18 cellular contexts compared by ENCODE assay signal in genomic region chr7:47273974-47274766, GRCh38.
DNase-seq lines count a peak whose midpoint lies in the region; ATAC-seq, FAIRE-seq and TF ChIP-seq lines count a peak whose summit lies in the region.
"Had no signal": no experiment of that assay in that cellular context is flagged by ENCODE, and none has a peak within 500 bp of the region (broad histone marks: within the 10 kb centered on the region; RNA-seq: fewer than 3 reads in every experiment).

No MANE protein-coding gene starts in this region.

- no peak overlapping the region for H3K9ac ChIP-seq in HepG2 (ENCODE audit: insufficient read depth, low read depth, low read length)
- H3K9ac ChIP-seq: BLaER1 treated with 17β-estradiol and CSF1 and Interleukin-3, amounts not matched to agents 10 nM and 100 nM had no signal

- no peak for FAIRE-seq in HepG2 (lab: Jason Lieb, UNC)
- FAIRE-seq: H1, HTR-8/SVneo had no signal

- in situ Hi-C loops in HepG2 (cut with HindIII; ENCODE audit: extremely low pct_ligation_motif_present, low pct_unique_long_range_greater_than_20kb) = loop anchor here (25.0 kb wide), 1 partner anchor 838 kb away; no protein-coding TSS in a partner anchor

- no peaks in the 10 kb centered on the region for H3K4me1 Mint-ChIP-seq in stimulated activated effector memory CD8-positive, alpha-beta T cell treated with anti-CD3 and anti-CD28 coated beads, Interleukin-12 subunit alpha, Interleukin-12 subunit beta, amount 100 ng/mL, for 72 hours
- H3K4me1 Mint-ChIP-seq: B cell had no signal

- TF ChIP-seq POLR2A in HepG2 (IDR thresholded peaks at IDR 0.05; ENCODE audit: insufficient read depth in 1 of 2, low read depth in 2 of 2, low read length in 2 of 2) (no peak; a peak in 1 of 4 replicates), stomach (IDR thresholded peaks at IDR 0.05) (no peak)

- no peak overlapping the region for H3K27ac ChIP-seq in right cardiac atrium (ENCODE audit: low read length)
- no peak overlapping the region for H3K27ac ChIP-seq in HepG2 (ENCODE audit: extremely low read length, insufficient read depth, low read length)
- H3K27ac ChIP-seq in stomach = no peak overlapping the region
- no peak overlapping the region for H3K27ac ChIP-seq in caudate nucleus (ENCODE audit: low read depth, low read length)
- H3K27ac ChIP-seq: BLaER1 treated with 17β-estradiol and CSF1 and Interleukin-3, amounts not matched to agents 10 nM and 100 nM had no signal

- no peaks in the 10 kb centered on the region; the same call in 1 of the 2 replicates for H4K20me1 ChIP-seq in HepG2 (ENCODE audit: insufficient read depth, low read length)

- peaks cover 8% of the 10 kb centered on the region for H3K9me3 Mint-ChIP-seq in stimulated activated effector memory CD8-positive, alpha-beta T cell treated with anti-CD3 and anti-CD28 coated beads, Interleukin-12 subunit alpha, Interleukin-12 subunit beta, amount 100 ng/mL, for 72 hours
- H3K9me3 Mint-ChIP-seq: CD8-positive, alpha-beta T cell; H9 had no signal

- H3K4me2 ChIP-seq in HepG2 (ENCODE audit: low read depth, low read length) = no peak overlapping the region
- H3K4me2 ChIP-seq: BLaER1 treated with 17β-estradiol and CSF1 and Interleukin-3, amounts not matched to agents 10 nM and 100 nM had no signal

- H3K27me3 ChIP-seq in right cardiac atrium (ENCODE audit: control insufficient read depth, insufficient read depth) (no peaks in the 10 kb centered on the region), HepG2 (ENCODE audit: control insufficient read depth in 1 of 2, insufficient read depth in 2 of 2, low read length in 2 of 2) (no peaks in the 10 kb centered on the region), stomach (no peaks in the 10 kb centered on the region)
- H3K27me3 ChIP-seq: BLaER1 treated with 17β-estradiol and CSF1 and Interleukin-3, amounts not matched to agents 10 nM and 100 nM had no signal

- DNase-seq in left ventricle myocardium superior (no peak), right cardiac atrium (no peak), HepG2 (ENCODE audit: low spot score) (no peak), sciatic nerve (ENCODE audit: low spot score) (peak; percentile 36), SIG-M5 treated with dmso at 0.1 percent for 504 hours (lab: John Stamatoyannopoulos, UW; ENCODE audit: unreplicated experiment) (no peak), stomach (no peak), caudate nucleus (lab: John Stamatoyannopoulos, UW) (no peak)
- no peak for DNase-seq in stimulated activated effector memory CD8-positive, alpha-beta T cell treated with anti-CD3 and anti-CD28 coated beads, Interleukin-12 subunit alpha, Interleukin-12 subunit beta, amount 100 ng/mL, for 72 hours (ENCODE audit: low spot score in 2 of 2)
- DNase-seq: 8988T; Calu3; CD8-positive, alpha-beta T cell; DMS79 treated with DMSO at 0.1 percent for 48 hours; GF-D8; H9 had no signal

- H3K4me3 ChIP-seq in right cardiac atrium (ENCODE audit: low read length) (no peak overlapping the region), HepG2 (replicated peaks in 1 of 3; ENCODE audit: insufficient read depth in 1 of 3, low read depth in 2 of 3, low read length in 3 of 3) (no peak overlapping the region), stomach (no peak overlapping the region)
- H3K4me3 ChIP-seq: BLaER1 treated with 17β-estradiol and CSF1 and Interleukin-3, amounts not matched to agents 10 nM and 100 nM had no signal

- no peak overlapping the region for H3K27ac Mint-ChIP-seq in stimulated activated effector memory CD8-positive, alpha-beta T cell treated with anti-CD3 and anti-CD28 coated beads, Interleukin-12 subunit alpha, Interleukin-12 subunit beta, amount 100 ng/mL, for 72 hours
- H3K27ac Mint-ChIP-seq: B cell; CD8-positive, alpha-beta T cell had no signal

- H3K36me3 ChIP-seq in HepG2 (replicated peaks in 1 of 2; ENCODE audit: control insufficient read depth in 1 of 2, insufficient read depth in 2 of 2, low read length in 2 of 2) (peaks cover 15 to 31% of the 10 kb centered on the region in 2 experiments; a peak in 4 of 5 replicates), stomach (peaks cover 17 to 43% (median 40%) of the 10 kb centered on the region in 4 donors)

- no peak for TF ChIP-seq CTCF in HepG2 (CRISPR knock-in tag; IDR thresholded peaks at IDR 0.05)
- TF ChIP-seq CTCF in stomach (IDR thresholded peaks at IDR 0.05) = no peak

- TF ChIP-seq RAD21 in HepG2 (CRISPR knock-in tag; IDR thresholded peaks at IDR 0.05) = no peak

- ATAC-seq in left ventricle myocardium superior (peak; percentile 28), right cardiac atrium (no peak), HepG2 (peak; percentile 43), sciatic nerve (no peak)
- ATAC-seq in stimulated activated effector memory CD8-positive, alpha-beta T cell treated with anti-CD3 and anti-CD28 coated beads, Interleukin-12 subunit alpha, Interleukin-12 subunit beta, amount 100 ng/mL, for 72 hours = no peak
- ATAC-seq: CD8-positive, alpha-beta T cell had no signal

- POLR2A ChIA-PET in HepG2 (lab: Yijun Ruan, JAX) = no interaction called here

- CTCF ChIA-PET in HepG2 (lab: Yijun Ruan, JAX; ENCODE audit: low intra/inter-chr PET ratio, low total read pairs) = no interaction called here

- no peaks in the 10 kb centered on the region for H3K79me2 ChIP-seq in HepG2 (ENCODE audit: insufficient read depth, low read length)

- BruUV-seq in HepG2 (replicated peaks; lab: Mats Ljungman, UMichigan) = no TSS peak

- H3K4me1 ChIP-seq in right cardiac atrium (ENCODE audit: control insufficient read depth, insufficient read depth, low read length) = no peaks in the 10 kb centered on the region
- peaks cover 7% of the 10 kb centered on the region; the same call in 1 of the 2 replicates for H3K4me1 ChIP-seq in HepG2 (ENCODE audit: insufficient read depth, low read length)
- no peaks in the 10 kb centered on the region for H3K4me1 ChIP-seq in stomach

- intact Hi-C loops in left ventricle myocardium superior (cut with micrococcal nuclease) (no loop called here), right cardiac atrium (cut with DNase I) (loop anchor here in 1 of 4 donors (2.0 kb wide), 1 partner anchor 27 kb away; no protein-coding TSS in a partner anchor), HepG2 (cut with micrococcal nuclease; ENCODE audit: unreplicated experiment) (no loop called here), sciatic nerve (cut with DNase I) (loop anchor here (10.0 kb wide), 1 partner anchor 151 kb away; no protein-coding TSS in a partner anchor), stomach (cut with DNase I; ENCODE audit: low total_unique reads) (loop anchor here (5.0 to 10.0 kb wide), 2 partner anchors 151 to 543 kb away; no protein-coding TSS in a partner anchor)

- WGBS in right cardiac atrium = 95% methylated on average over 6 of the region's 6 CpGs
- 81% methylated on average over 3 of the region's 6 CpGs for WGBS in HepG2 (ENCODE audit: low lambda C conversion rate)
- WGBS in stomach, 5 donors = 89 to 95% (median 93%) methylated on average over 6 of the region's 6 CpGs

- H2AFZ ChIP-seq in HepG2 (ENCODE audit: low read length) = no peak overlapping the region

- H3K36me3 Mint-ChIP-seq in stimulated activated effector memory CD8-positive, alpha-beta T cell treated with anti-CD3 and anti-CD28 coated beads, Interleukin-12 subunit alpha, Interleukin-12 subunit beta, amount 100 ng/mL, for 72 hours = no peaks in the 10 kb centered on the region
- H3K36me3 Mint-ChIP-seq: CD8-positive, alpha-beta T cell had no signal

- H3K4me3 Mint-ChIP-seq in stimulated activated effector memory CD8-positive, alpha-beta T cell treated with anti-CD3 and anti-CD28 coated beads, Interleukin-12 subunit alpha, Interleukin-12 subunit beta, amount 100 ng/mL, for 72 hours = no peak overlapping the region
- H3K4me3 Mint-ChIP-seq: B cell; CD8-positive, alpha-beta T cell; H9 had no signal

- TF ChIP-seq EP300 in HepG2 (IDR thresholded peaks at IDR 0.05; ENCODE audit: low read depth in 2 of 2, low read length in 2 of 2) (no peak), HepG2 (CRISPR knock-in tag; IDR thresholded peaks at IDR 0.05; ENCODE audit: borderline replicate concordance) (no peak), stomach (IDR thresholded peaks at IDR 0.05) (no peak)

- H3K9me3 ChIP-seq in right cardiac atrium (ENCODE audit: control insufficient read depth, low read length) (no peaks in the 10 kb centered on the region), HepG2 (ENCODE audit: low read length) (no peaks in the 10 kb centered on the region), stomach (no peaks in the 10 kb centered on the region)

TF ChIP-seq in HepG2, 621 proteins besides CTCF, POLR2A, EP300 and RAD21 (continues in another document):
- 0 out of 2 replicates have a peak, but pooled peaks have one; percentile 31 for TF ChIP-seq ZNF501 (CRISPR knock-in tag; IDR thresholded peaks at IDR 0.05)
- no peak for TF ChIP-seq ZNF576 (CRISPR knock-in tag; IDR thresholded peaks at IDR 0.05)
- no peak for TF ChIP-seq ZHX1 (CRISPR knock-in tag; IDR thresholded peaks at IDR 0.05; ENCODE audit: low read depth)
- TF ChIP-seq NCOR1 (IDR thresholded peaks at IDR 0.05; ENCODE audit: borderline replicate concordance, low read length) = no peak
- TF ChIP-seq ZNF616 (CRISPR knock-in tag; IDR thresholded peaks at IDR 0.05; ENCODE audit: low read depth) = 0 out of 2 replicates have a peak, but pooled peaks have one; percentile 23

Comparison
In these comparisons a context has a peak if more than half of its experiments do, and no peak if none do; other contexts are left out.
1. ATAC-seq: peak in left ventricle myocardium superior (single experiment) and HepG2 (single experiment); none in right cardiac atrium (0 of 2), sciatic nerve (single experiment) and stimulated activated effector memory CD8-positive, alpha-beta T cell treated with anti-CD3 and anti-CD28 coated beads, Interleukin-12 subunit alpha, Interleukin-12 subunit beta, amount 100 ng/mL, for 72 hours (single experiment).
2. intact Hi-C loops: an anchor here in sciatic nerve (10.0 kb wide) and stomach (5.0 to 10.0 kb wide); none called in left ventricle myocardium superior and HepG2.